ENCODE assay signal across 6 cellular contexts in the genomic region with DNA sequence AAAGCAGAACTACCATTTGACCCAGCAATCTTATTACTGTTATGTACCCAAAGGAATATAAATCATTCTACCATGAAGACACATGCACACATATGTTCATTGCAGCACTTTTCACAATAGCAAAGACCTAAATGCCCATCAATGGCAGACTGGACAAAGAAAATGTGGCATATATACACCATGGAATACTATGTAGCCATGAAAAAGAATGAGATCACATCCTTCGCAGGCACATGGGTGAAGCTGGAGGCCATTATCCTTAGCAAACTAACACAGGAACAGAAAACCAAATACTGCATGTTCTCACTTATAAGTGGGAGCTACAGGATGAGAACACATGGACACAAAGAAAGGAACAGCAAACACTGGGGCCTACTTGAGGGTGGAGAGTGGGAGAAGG. TPM values are rescaled to one million over a fixed set of nuclear protein-coding genes. Genes with fewer than 3 reads are reported as not detected.
"Had no signal": no experiment of that assay in that cellular context is flagged by ENCODE, and none has a peak within 500 bp of the region (broad histone marks: within the 10 kb centered on the region; RNA-seq: fewer than 3 reads in every experiment).

No MANE protein-coding gene starts in this region.

RNA-seq across cellular contexts. Expression of a gene that starts 28.5 kb away (rescaled TPM):
- total RNA-seq: GM23248, HFFc6 had no signal
- polyA plus RNA-seq: GM23248 had no signal

RNA-seq across cellular contexts. Expression of a gene that starts 51.0 kb away (rescaled TPM):
- total RNA-seq: GM23248, GM23338, H4, H7, H9, HFFc6 had no signal
- polyA plus RNA-seq: GM23248, GM23338 had no signal
